Comparison of ENCODE assay signal across 1 cellular context in genomic region chr14:20332946-20333782, GRCh38.
A peak's percentile ranks its signal among the peaks of the same experiment; 100 is the strongest.
TF ChIP-seq lines count a peak whose summit lies in the region.

TSS of gene CCNB1IP1 (minus strand) at chr14:20333279. CDS start at chr14:20316523, 16,756 bp downstream.

TF ChIP-seq in HepG2, 621 proteins besides CTCF, POLR2A, EP300 and RAD21 (continued from another document and continues in another):
- no peak for TF ChIP-seq PLSCR1 (CRISPR knock-in tag; IDR thresholded peaks at IDR 0.05; ENCODE audit: borderline replicate concordance)
- TF ChIP-seq MYNN (CRISPR knock-in tag; IDR thresholded peaks at IDR 0.05; ENCODE audit: low read depth) = no peak
- TF ChIP-seq ZNF264 (CRISPR knock-in tag; IDR thresholded peaks at IDR 0.05) = peak; percentile 19; the same call in 1 of the 2 replicates
- TF ChIP-seq RBM22 (optimal IDR thresholded peaks at IDR 0.05; ENCODE audit: low read length) = no peak
- TF ChIP-seq ATM (IDR thresholded peaks at IDR 0.05; ENCODE audit: borderline replicate concordance) = no peak
- TF ChIP-seq IKZF1 (IDR thresholded peaks at IDR 0.05) = no peak
- no peak for TF ChIP-seq ZNF207 (IDR thresholded peaks at IDR 0.05; ENCODE audit: borderline replicate concordance)
- 0 out of 2 replicates have a peak, but pooled peaks have one; percentile 32 for TF ChIP-seq ZNF747 (CRISPR knock-in tag; IDR thresholded peaks at IDR 0.05; ENCODE audit: borderline replicate concordance)
- no peak for TF ChIP-seq ZFP36 (IDR thresholded peaks at IDR 0.05; ENCODE audit: borderline replicate concordance, low read depth, low read length, partially characterized antibody)
- TF ChIP-seq SKI (IDR thresholded peaks at IDR 0.05; ENCODE audit: partially characterized antibody) = no peak
- peak; percentile 36; the same call in 1 of the 2 replicates for TF ChIP-seq ARNTL (CRISPR knock-in tag; IDR thresholded peaks at IDR 0.05)
- no peak for TF ChIP-seq HBP1 (CRISPR knock-in tag; IDR thresholded peaks at IDR 0.05; ENCODE audit: low read depth)
- TF ChIP-seq SOX5 (CRISPR knock-in tag; IDR thresholded peaks at IDR 0.05; ENCODE audit: borderline replicate concordance) = no peak; the same call in 1 of the 2 replicates
- 0 out of 2 replicates have a peak, but pooled peaks have one; percentile 6 for TF ChIP-seq NR2F6 (IDR thresholded peaks at IDR 0.05)
- TF ChIP-seq NR2F6 (CRISPR knock-in tag; IDR thresholded peaks at IDR 0.05) = no peak
- TF ChIP-seq MXD3 (CRISPR knock-in tag; IDR thresholded peaks at IDR 0.05) = peak; percentile 86; the same call in 1 of the 2 replicates
- no peak for TF ChIP-seq TRAFD1 (CRISPR knock-in tag; IDR thresholded peaks at IDR 0.05; ENCODE audit: borderline replicate concordance)
- TF ChIP-seq ZNF550 (CRISPR knock-in tag; IDR thresholded peaks at IDR 0.05; ENCODE audit: borderline replicate concordance) = no peak; the same call in 1 of the 2 replicates
- no peak for TF ChIP-seq CENPX (CRISPR knock-in tag; IDR thresholded peaks at IDR 0.05)
- TF ChIP-seq ZBTB8A (CRISPR knock-in tag; IDR thresholded peaks at IDR 0.05; ENCODE audit: borderline replicate concordance, low read depth) = no peak
- no peak for TF ChIP-seq CHD4 (IDR thresholded peaks at IDR 0.05; ENCODE audit: borderline replicate concordance, low read length)
- TF ChIP-seq ZNF577 (CRISPR knock-in tag; IDR thresholded peaks at IDR 0.05; ENCODE audit: borderline replicate concordance, low read depth) = no peak
- TF ChIP-seq NFIB (CRISPR knock-in tag; IDR thresholded peaks at IDR 0.05; ENCODE audit: borderline replicate concordance) = no peak
- TF ChIP-seq HNRNPH1 (optimal IDR thresholded peaks at IDR 0.05; ENCODE audit: low read depth, low read length) = no peak
- no peak for TF ChIP-seq ATRX (CRISPR knock-in tag; IDR thresholded peaks at IDR 0.05; ENCODE audit: borderline replicate concordance)
- no peak for TF ChIP-seq ZNF773 (CRISPR knock-in tag; IDR thresholded peaks at IDR 0.05; ENCODE audit: borderline replicate concordance)
- TF ChIP-seq KMT2B (CRISPR knock-in tag; IDR thresholded peaks at IDR 0.05) = peak; percentile 61; the same call in 1 of the 2 replicates
- TF ChIP-seq PAX8 (CRISPR knock-in tag; IDR thresholded peaks at IDR 0.05; ENCODE audit: borderline replicate concordance) = no peak
- no peak for TF ChIP-seq ZNF775 (CRISPR knock-in tag; IDR thresholded peaks at IDR 0.05; ENCODE audit: borderline replicate concordance)
- no peak for TF ChIP-seq ZNF280B (CRISPR knock-in tag; IDR thresholded peaks at IDR 0.05; ENCODE audit: borderline replicate concordance)
- no peak for TF ChIP-seq TCF12 (IDR thresholded peaks at IDR 0.05)
- TF ChIP-seq TCF12 (CRISPR knock-in tag; IDR thresholded peaks at IDR 0.05) = no peak
- TF ChIP-seq ATF3 (CRISPR knock-in tag; IDR thresholded peaks at IDR 0.05) = peak; percentile 49; the same call in 1 of the 2 replicates
- TF ChIP-seq TCF7 (IDR thresholded peaks at IDR 0.05; ENCODE audit: low read depth) = no peak
- TF ChIP-seq PTBP1 (IDR thresholded peaks at IDR 0.05; ENCODE audit: low read depth, low read length, poor library complexity, severe bottlenecking) = no peak
- TF ChIP-seq TAF1 (CRISPR knock-in tag; IDR thresholded peaks at IDR 0.05) = peak; percentile 75
- no peak for TF ChIP-seq ZNF512 (CRISPR knock-in tag; IDR thresholded peaks at IDR 0.05)
- peak; percentile 16 for TF ChIP-seq TBL1XR1 (IDR thresholded peaks at IDR 0.05; ENCODE audit: borderline replicate concordance, low read length, partially characterized antibody)
- TF ChIP-seq DBP (CRISPR knock-in tag; IDR thresholded peaks at IDR 0.05; ENCODE audit: not compliant biosample characterization) = no peak
- TF ChIP-seq ZBTB40 (IDR thresholded peaks at IDR 0.05) = no peak
- TF ChIP-seq ZBTB40 (CRISPR knock-in tag; IDR thresholded peaks at IDR 0.05) = no peak
- no peak for TF ChIP-seq ZNF761 (CRISPR knock-in tag; conservative IDR thresholded peaks at IDR 0.05)
- TF ChIP-seq SIX1 (CRISPR knock-in tag; IDR thresholded peaks at IDR 0.05; ENCODE audit: borderline replicate concordance) = no peak; the same call in 1 of the 2 replicates
- TF ChIP-seq MIER2 (CRISPR knock-in tag; IDR thresholded peaks at IDR 0.05) = no peak
- no peak for TF ChIP-seq ARNT2 (CRISPR knock-in tag; IDR thresholded peaks at IDR 0.05; ENCODE audit: low read depth)
- TF ChIP-seq ZNF569 (CRISPR knock-in tag; IDR thresholded peaks at IDR 0.05; ENCODE audit: borderline replicate concordance) = no peak
- peak; percentile 38; the same call in 1 of the 2 replicates for TF ChIP-seq GATAD2A (CRISPR knock-in tag; IDR thresholded peaks at IDR 0.05)
